In the genomic region with DNA sequence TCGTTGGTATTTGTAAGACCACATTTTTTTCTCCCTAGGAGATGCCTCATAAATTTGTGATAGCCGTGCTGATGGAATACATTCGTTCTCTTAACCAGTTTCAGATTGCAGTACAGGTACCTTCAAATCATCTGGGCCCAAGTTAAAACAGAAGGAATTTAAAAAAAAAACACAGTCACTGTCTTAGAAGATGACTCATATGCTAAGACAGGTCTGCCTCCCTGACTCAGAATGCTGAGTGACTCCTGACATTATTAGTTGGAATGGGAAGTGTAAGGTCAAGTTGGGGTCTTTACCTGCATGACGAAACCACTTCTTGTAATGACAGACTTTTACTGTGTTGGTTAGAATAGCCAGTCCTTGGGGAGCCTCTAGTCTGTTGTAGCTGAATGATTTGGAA, we compare ENCODE assay signal across 1 cellular context.
TF ChIP-seq lines count a peak whose summit lies in the region.

No MANE protein-coding gene starts in this region.

TF ChIP-seq in HCT116, 20 proteins besides CTCF, POLR2A, EP300 and RAD21:
- TF ChIP-seq, protein P1, sequence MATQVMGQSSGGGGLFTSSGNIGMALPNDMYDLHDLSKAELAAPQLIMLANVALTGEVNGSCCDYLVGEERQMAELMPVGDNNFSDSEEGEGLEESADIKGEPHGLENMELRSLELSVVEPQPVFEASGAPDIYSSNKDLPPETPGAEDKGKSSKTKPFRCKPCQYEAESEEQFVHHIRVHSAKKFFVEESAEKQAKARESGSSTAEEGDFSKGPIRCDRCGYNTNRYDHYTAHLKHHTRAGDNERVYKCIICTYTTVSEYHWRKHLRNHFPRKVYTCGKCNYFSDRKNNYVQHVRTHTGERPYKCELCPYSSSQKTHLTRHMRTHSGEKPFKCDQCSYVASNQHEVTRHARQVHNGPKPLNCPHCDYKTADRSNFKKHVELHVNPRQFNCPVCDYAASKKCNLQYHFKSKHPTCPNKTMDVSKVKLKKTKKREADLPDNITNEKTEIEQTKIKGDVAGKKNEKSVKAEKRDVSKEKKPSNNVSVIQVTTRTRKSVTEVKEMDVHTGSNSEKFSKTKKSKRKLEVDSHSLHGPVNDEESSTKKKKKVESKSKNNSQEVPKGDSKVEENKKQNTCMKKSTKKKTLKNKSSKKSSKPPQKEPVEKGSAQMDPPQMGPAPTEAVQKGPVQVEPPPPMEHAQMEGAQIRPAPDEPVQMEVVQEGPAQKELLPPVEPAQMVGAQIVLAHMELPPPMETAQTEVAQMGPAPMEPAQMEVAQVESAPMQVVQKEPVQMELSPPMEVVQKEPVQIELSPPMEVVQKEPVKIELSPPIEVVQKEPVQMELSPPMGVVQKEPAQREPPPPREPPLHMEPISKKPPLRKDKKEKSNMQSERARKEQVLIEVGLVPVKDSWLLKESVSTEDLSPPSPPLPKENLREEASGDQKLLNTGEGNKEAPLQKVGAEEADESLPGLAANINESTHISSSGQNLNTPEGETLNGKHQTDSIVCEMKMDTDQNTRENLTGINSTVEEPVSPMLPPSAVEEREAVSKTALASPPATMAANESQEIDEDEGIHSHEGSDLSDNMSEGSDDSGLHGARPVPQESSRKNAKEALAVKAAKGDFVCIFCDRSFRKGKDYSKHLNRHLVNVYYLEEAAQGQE (IDR thresholded peaks at IDR 0.05; ENCODE audit: low read depth), result no peak
- no peak for TF ChIP-seq ZNF274 (IDR thresholded peaks at IDR 0.05; ENCODE audit: low read depth, low read length)
- no peak for TF ChIP-seq ZFX (IDR thresholded peaks at IDR 0.05)
- peak; percentile 83 for TF ChIP-seq JUND (IDR thresholded peaks at IDR 0.05)
- no peak for TF ChIP-seq EZH2phosphoT487 (IDR thresholded peaks at IDR 0.05; ENCODE audit: borderline replicate concordance)
- TF ChIP-seq EGR1 (IDR thresholded peaks at IDR 0.05; ENCODE audit: low read depth), result no peak
- no peak for TF ChIP-seq SRF (IDR thresholded peaks at IDR 0.05; ENCODE audit: low read depth)
- TF ChIP-seq TCF7L2 (IDR thresholded peaks at IDR 0.05; ENCODE audit: borderline replicate concordance, extremely low read depth, insufficient read depth, insufficient read length), result no peak
- TF ChIP-seq, protein P2, sequence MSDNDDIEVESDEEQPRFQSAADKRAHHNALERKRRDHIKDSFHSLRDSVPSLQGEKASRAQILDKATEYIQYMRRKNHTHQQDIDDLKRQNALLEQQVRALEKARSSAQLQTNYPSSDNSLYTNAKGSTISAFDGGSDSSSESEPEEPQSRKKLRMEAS (IDR thresholded peaks at IDR 0.05), result 0 out of 2 replicates have a peak, but pooled peaks have one; percentile 16
- no peak for TF ChIP-seq EZH2 (IDR thresholded peaks at IDR 0.05)
- peak; percentile 54; the same call in 1 of the 2 replicates for TF ChIP-seq SIN3A (IDR thresholded peaks at IDR 0.05; ENCODE audit: low read depth)
- TF ChIP-seq YY1 (IDR thresholded peaks at IDR 0.05; ENCODE audit: extremely low read depth, insufficient replicate concordance, low read depth, low read length), result no peak
- TF ChIP-seq, protein P3, sequence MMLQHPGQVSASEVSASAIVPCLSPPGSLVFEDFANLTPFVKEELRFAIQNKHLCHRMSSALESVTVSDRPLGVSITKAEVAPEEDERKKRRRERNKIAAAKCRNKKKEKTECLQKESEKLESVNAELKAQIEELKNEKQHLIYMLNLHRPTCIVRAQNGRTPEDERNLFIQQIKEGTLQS (IDR thresholded peaks at IDR 0.05), result peak; percentile 73
- no peak; the same call in 1 of the 2 replicates for TF ChIP-seq CBX3 (IDR thresholded peaks at IDR 0.05; ENCODE audit: low read depth)
- no peak for TF ChIP-seq ELF1 (IDR thresholded peaks at IDR 0.05; ENCODE audit: borderline replicate concordance, low read depth)
- TF ChIP-seq SP1 (IDR thresholded peaks at IDR 0.05; ENCODE audit: low read depth), result peak; percentile 86
- TF ChIP-seq FOSL1 (IDR thresholded peaks at IDR 0.05; ENCODE audit: low read depth), result peak; percentile 86
- no peak for TF ChIP-seq ZBTB33 (IDR thresholded peaks at IDR 0.05; ENCODE audit: extremely low read depth, insufficient replicate concordance, low read length)
- peak; percentile 32; the same call in 1 of the 2 replicates for TF ChIP-seq POLR2AphosphoS5 (IDR thresholded peaks at IDR 0.05; ENCODE audit: low read depth, low read length)
- TF ChIP-seq CEBPB (IDR thresholded peaks at IDR 0.05; ENCODE audit: low read depth), result peak; percentile 91
